Comparison of ENCODE assay signal across 15 cellular contexts in genomic region chr16:87241135-87241771, GRCh38.
"Had no signal": no experiment of that assay in that cellular context is flagged by ENCODE, and none has a peak within 500 bp of the region (broad histone marks: within the 10 kb centered on the region; RNA-seq: fewer than 3 reads in every experiment).

No MANE protein-coding gene starts in this region.

- H3K27ac ChIP-seq: breast epithelium, dorsolateral prefrontal cortex, SK-N-MC, tibial artery had no signal

- H3K27ac Mint-ChIP-seq: activated naive CD8-positive, alpha-beta T cell treated with anti-CD3 and anti-CD28 coated beads, Interleukin-2, amount 10 ng/mL, durations not matched to agents 7 days and 5 days; stimulated activated memory B cell treated with anti-CD40 and anti-IgM and Interleukin-4, amounts not matched to agents 10 μg/mL and 1 μg/mL and 100 μg/mL, for 72 hours had no signal

- DNase-seq: activated CD4-positive, alpha-beta T cell treated with anti-CD3 and anti-CD28 coated beads, Interleukin-2, amount 50 U/mL, for 1 hour; activated naive CD8-positive, alpha-beta T cell treated with anti-CD3 and anti-CD28 coated beads, Interleukin-2, amount 10 ng/mL, durations not matched to agents 7 days and 5 days; activated T-cell treated with anti-CD3 and anti-CD28 coated beads, Interleukin-2, amount 50 U/mL, for 1 hour; aorta; dorsolateral prefrontal cortex; head of caudate nucleus; islet precursor cell; naive B cell; posterior cingulate gyrus had no signal

- H3K36me3 ChIP-seq: breast epithelium, tibial artery had no signal

- H3K9me3 Mint-ChIP-seq: activated naive CD8-positive, alpha-beta T cell treated with anti-CD3 and anti-CD28 coated beads, Interleukin-2, amount 10 ng/mL, durations not matched to agents 7 days and 5 days; naive B cell; stimulated activated memory B cell treated with anti-CD40 and anti-IgM and Interleukin-4, amounts not matched to agents 10 μg/mL and 1 μg/mL and 100 μg/mL, for 72 hours had no signal

- H3K27me3 ChIP-seq: breast epithelium had no signal

- H3K9me3 ChIP-seq: breast epithelium, tibial artery had no signal

- H3K4me3 ChIP-seq: breast epithelium, dorsolateral prefrontal cortex, SK-N-MC, skin epidermis, tibial artery had no signal

- H3K4me1 ChIP-seq: breast epithelium, tibial artery had no signal

- H3K36me3 Mint-ChIP-seq: activated naive CD8-positive, alpha-beta T cell treated with anti-CD3 and anti-CD28 coated beads, Interleukin-2, amount 10 ng/mL, durations not matched to agents 7 days and 5 days; naive B cell; stimulated activated memory B cell treated with anti-CD40 and anti-IgM and Interleukin-4, amounts not matched to agents 10 μg/mL and 1 μg/mL and 100 μg/mL, for 72 hours had no signal

- H3K4me3 Mint-ChIP-seq: activated naive CD8-positive, alpha-beta T cell treated with anti-CD3 and anti-CD28 coated beads, Interleukin-2, amount 10 ng/mL, durations not matched to agents 7 days and 5 days; naive B cell; stimulated activated memory B cell treated with anti-CD40 and anti-IgM and Interleukin-4, amounts not matched to agents 10 μg/mL and 1 μg/mL and 100 μg/mL, for 72 hours had no signal

- ATAC-seq: esophagus mucosa; stimulated activated memory B cell treated with anti-CD40 and anti-IgM and Interleukin-4, amounts not matched to agents 10 μg/mL and 1 μg/mL and 100 μg/mL, for 72 hours had no signal
